In genomic region chr5:74408150-74409043, GRCh38 we compare ENCODE assay signal across 1 cellular context.
TF ChIP-seq lines count a peak whose summit lies in the region.

No MANE protein-coding gene starts in this region.

TF ChIP-seq in HepG2, 621 proteins besides CTCF, POLR2A, EP300 and RAD21 (continued from another document and continues in another):
- TF ChIP-seq ARID3A (IDR thresholded peaks at IDR 0.05; ENCODE audit: low read depth, low read length) (peak; percentile 98), HDAC1 (CRISPR knock-in tag; IDR thresholded peaks at IDR 0.05) (0 out of 2 replicates have a peak, but pooled peaks have one; percentile 14), ARID5B (CRISPR knock-in tag; IDR thresholded peaks at IDR 0.05) (peak; percentile 93), MED1 (CRISPR knock-in tag; IDR thresholded peaks at IDR 0.05) (0 out of 2 replicates have a peak, but pooled peaks have one; percentile 47), IKZF5 (CRISPR knock-in tag; IDR thresholded peaks at IDR 0.05) (peak; percentile 83; the same call in 1 of the 2 replicates), DPF2 (CRISPR knock-in tag; IDR thresholded peaks at IDR 0.05; ENCODE audit: borderline replicate concordance, low read depth) (0 out of 2 replicates have a peak, but pooled peaks have one; percentile 29), MIXL1 (CRISPR knock-in tag; IDR thresholded peaks at IDR 0.05) (peak; percentile 41; the same call in 1 of the 2 replicates), ZNF644 (CRISPR knock-in tag; IDR thresholded peaks at IDR 0.05; ENCODE audit: low read depth) (peak; percentile 80), ATF1 (CRISPR knock-in tag; IDR thresholded peaks at IDR 0.05) (peak; percentile 52; the same call in 1 of the 2 replicates), ZNF235 (CRISPR knock-in tag; IDR thresholded peaks at IDR 0.05; ENCODE audit: borderline replicate concordance) (no peak), ZNF292 (CRISPR knock-in tag; IDR thresholded peaks at IDR 0.05; ENCODE audit: borderline replicate concordance, low read depth) (peak; percentile 54; the same call in 1 of the 2 replicates), CREB1 (IDR thresholded peaks at IDR 0.05) (no peak), CREB1 (CRISPR knock-in tag; IDR thresholded peaks at IDR 0.05) (peak; percentile 32), FOXP4 (CRISPR knock-in tag; IDR thresholded peaks at IDR 0.05) (peak; percentile 76), MLX (CRISPR knock-in tag; IDR thresholded peaks at IDR 0.05) (peak; percentile 39; the same call in 1 of the 2 replicates), HMG20A (CRISPR knock-in tag; IDR thresholded peaks at IDR 0.05; ENCODE audit: borderline replicate concordance) (peak; percentile 77), ETV6 (CRISPR knock-in tag; conservative IDR thresholded peaks at IDR 0.05) (no peak), BCL6 (CRISPR knock-in tag; IDR thresholded peaks at IDR 0.05) (peak; percentile 65; the same call in 1 of the 2 replicates), RFX5 (IDR thresholded peaks at IDR 0.05; ENCODE audit: low read depth, low read length) (no peak), ASH2L (IDR thresholded peaks at IDR 0.05; ENCODE audit: insufficient read length, low read depth, low read length) (peak; percentile 62), PAXIP1 (CRISPR knock-in tag; conservative IDR thresholded peaks at IDR 0.05) (peak; percentile 53), ATF3 (CRISPR knock-in tag; IDR thresholded peaks at IDR 0.05) (peak; percentile 64; the same call in 1 of the 2 replicates), FOXJ3 (CRISPR knock-in tag; IDR thresholded peaks at IDR 0.05; ENCODE audit: borderline replicate concordance) (peak; percentile 49; the same call in 1 of the 2 replicates), ZNF670 (CRISPR knock-in tag; IDR thresholded peaks at IDR 0.05; ENCODE audit: borderline replicate concordance) (no peak), ZNF616 (CRISPR knock-in tag; IDR thresholded peaks at IDR 0.05; ENCODE audit: low read depth) (no peak), RFX3 (CRISPR knock-in tag; IDR thresholded peaks at IDR 0.05) (peak; percentile 55; the same call in 1 of the 2 replicates), MTF2 (CRISPR knock-in tag; IDR thresholded peaks at IDR 0.05; ENCODE audit: borderline replicate concordance) (no peak), ZFP1 (CRISPR knock-in tag; IDR thresholded peaks at IDR 0.05) (no peak), RERE (CRISPR knock-in tag; IDR thresholded peaks at IDR 0.05; ENCODE audit: low read depth) (0 out of 2 replicates have a peak, but pooled peaks have one; percentile 59), NCOA2 (CRISPR knock-in tag; IDR thresholded peaks at IDR 0.05) (peak; percentile 88), NFKBIZ (CRISPR knock-in tag; IDR thresholded peaks at IDR 0.05) (peak; percentile 34; the same call in 1 of the 2 replicates), CEBPB (IDR thresholded peaks at IDR 0.05; ENCODE audit: borderline replicate concordance, low read depth, low read length) (peak; percentile 91), FOSL1 (CRISPR knock-in tag; IDR thresholded peaks at IDR 0.05; ENCODE audit: borderline replicate concordance) (peak; percentile 72; the same call in 1 of the 2 replicates), CREM (IDR thresholded peaks at IDR 0.05) (peak; percentile 87), CREM (CRISPR knock-in tag; IDR thresholded peaks at IDR 0.05) (no peak), MXD4 (CRISPR knock-in tag; IDR thresholded peaks at IDR 0.05) (no peak), ZBTB25 (CRISPR knock-in tag; IDR thresholded peaks at IDR 0.05) (0 out of 2 replicates have a peak, but pooled peaks have one; percentile 46)
